23 cellular contexts compared by ENCODE assay signal in the genomic region with DNA sequence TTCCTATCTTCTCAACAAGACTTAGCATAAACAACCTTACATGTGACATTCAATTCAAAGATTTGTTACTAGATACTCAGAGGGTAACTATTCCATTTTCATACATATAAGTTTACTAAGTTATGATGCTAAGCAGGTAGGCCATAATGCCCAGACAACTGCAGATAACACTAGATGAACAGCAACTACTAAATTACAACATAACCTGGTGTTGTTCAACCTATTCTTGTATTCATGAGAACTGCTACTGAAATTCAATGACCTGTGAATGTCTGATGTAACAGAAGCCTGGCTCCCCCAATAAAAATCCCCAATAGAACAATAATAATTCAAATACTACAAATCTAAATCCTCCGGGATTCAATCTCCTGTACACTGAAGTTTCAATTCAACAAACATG.
"Had no signal": no experiment of that assay in that cellular context is flagged by ENCODE, and none has a peak within 500 bp of the region (broad histone marks: within the 10 kb centered on the region; RNA-seq: fewer than 3 reads in every experiment).

No MANE protein-coding gene starts in this region.

- H3K27me3 Mint-ChIP-seq: activated CD4-positive, alpha-beta memory T cell treated with anti-CD3 and anti-CD28 coated beads for 36 hours; activated CD4-positive, alpha-beta T cell treated with anti-CD3 and anti-CD28 coated beads, Interleukin-2, amount 10 ng/mL, durations not matched to agents 7 days and 5 days; activated naive CD8-positive, alpha-beta T cell treated with anti-CD3 and anti-CD28 coated beads, Interleukin-2, amount 50 U/mL, for 24 hours had no signal

- H3K27ac Mint-ChIP-seq: activated CD4-positive, alpha-beta memory T cell treated with anti-CD3 and anti-CD28 coated beads for 36 hours; activated CD4-positive, alpha-beta T cell treated with anti-CD3 and anti-CD28 coated beads, Interleukin-2, amount 10 ng/mL, durations not matched to agents 7 days and 5 days; activated naive CD4-positive, alpha-beta T cell treated with anti-CD3 and anti-CD28 coated beads, Interleukin-2, amount 50 U/mL, for 72 hours; activated naive CD8-positive, alpha-beta T cell treated with anti-CD3 and anti-CD28 coated beads, Interleukin-2, amount 50 U/mL, for 24 hours had no signal

- DNase-seq: activated CD4-positive, alpha-beta memory T cell treated with anti-CD3 and anti-CD28 coated beads for 36 hours; activated CD4-positive, alpha-beta T cell treated with anti-CD3 and anti-CD28 coated beads, Interleukin-2, amount 10 ng/mL, durations not matched to agents 7 days and 5 days; activated CD4-positive, CD25-positive, alpha-beta regulatory T cell; activated CD8-positive, alpha-beta memory T cell treated with anti-CD3 and anti-CD28 coated beads for 24 hours; activated effector memory CD4-positive, alpha-beta T cell treated with anti-CD3 and anti-CD28 coated beads, Interleukin-2, amount 50 U/mL, for 16 hours; activated naive CD4-positive, alpha-beta T cell treated with Interleukin-2 at 50 U/mL for 16 hours; activated naive CD8-positive, alpha-beta T cell treated with anti-CD3 and anti-CD28 coated beads, Interleukin-2, amount 50 U/mL, for 24 hours; activated T-cell treated with anti-CD3 and anti-CD28 coated beads, Interleukin-2, amount 50 U/mL, for 4 hours; MG63; MV-4-11; NCI-H1092 treated with DMSO at 0.1 percent for 48 hours; NCI-H1417 treated with DMSO at 0.1 percent for 48 hours; NCI-H1694 treated with DMSO at 0.1 percent for 48 hours; NCI-H2029 treated with DMSO at 0.1 percent for 48 hours; NCI-H510A treated with DMSO at 0.1 percent for 48 hours; NCI-H69; Right ventricle myocardium superior; SJCRH30; SK-N-SH; T-helper 1 cell had no signal

- H3K27me3 ChIP-seq: MG63, SJCRH30 had no signal

- H3K4me1 Mint-ChIP-seq: activated naive CD8-positive, alpha-beta T cell treated with anti-CD3 and anti-CD28 coated beads, Interleukin-2, amount 50 U/mL, for 24 hours had no signal

- H3K4me3 Mint-ChIP-seq: activated CD4-positive, alpha-beta memory T cell treated with anti-CD3 and anti-CD28 coated beads for 36 hours; activated CD4-positive, alpha-beta T cell treated with anti-CD3 and anti-CD28 coated beads, Interleukin-2, amount 10 ng/mL, durations not matched to agents 7 days and 5 days; activated naive CD8-positive, alpha-beta T cell treated with anti-CD3 and anti-CD28 coated beads, Interleukin-2, amount 50 U/mL, for 24 hours; activated T-cell treated with anti-CD3 and anti-CD28 coated beads, Interleukin-2, amount 50 U/mL, for 4 hours had no signal

- ATAC-seq: activated naive CD4-positive, alpha-beta T cell treated with anti-CD3 and anti-CD28 coated beads, Interleukin-2, amount 50 U/mL, for 72 hours; activated naive CD8-positive, alpha-beta T cell treated with anti-CD3 and anti-CD28 coated beads, Interleukin-2, amount 50 U/mL, for 24 hours; activated T-cell treated with anti-CD3 and anti-CD28 coated beads, Interleukin-2, amount 50 U/mL, for 4 hours had no signal

- H3K9me3 Mint-ChIP-seq: activated CD4-positive, alpha-beta memory T cell treated with anti-CD3 and anti-CD28 coated beads for 36 hours; activated CD4-positive, alpha-beta T cell treated with anti-CD3 and anti-CD28 coated beads, Interleukin-2, amount 10 ng/mL, durations not matched to agents 7 days and 5 days; activated naive CD4-positive, alpha-beta T cell treated with anti-CD3 and anti-CD28 coated beads, Interleukin-2, amount 50 U/mL, for 72 hours; activated naive CD8-positive, alpha-beta T cell treated with anti-CD3 and anti-CD28 coated beads, Interleukin-2, amount 50 U/mL, for 24 hours; activated T-cell treated with anti-CD3 and anti-CD28 coated beads, Interleukin-2, amount 50 U/mL, for 4 hours had no signal

- H3K4me2 ChIP-seq: SK-N-SH had no signal

- H3K4me1 ChIP-seq: SJCRH30 had no signal

- H3K27ac ChIP-seq: RWPE1, SJCRH30, VCaP had no signal

- H3K9me3 ChIP-seq: MG63, SJCRH30, SK-N-SH had no signal

- H3K4me3 ChIP-seq: MG63, SJCRH30 had no signal

- H3K9me2 ChIP-seq: SK-N-SH had no signal
